ENCODE assay signal across 1 cellular context in genomic region chr6:112689184-112689858, GRCh38.
A peak's percentile ranks its signal among the peaks of the same experiment; 100 is the strongest.
TF ChIP-seq lines count a peak whose summit lies in the region.
"Not testable (repeated sequence)": the region's sequence is repeated elsewhere in the genome, so short reads cannot be mapped to it uniquely, and the experiment has no call there.

No MANE protein-coding gene starts in this region.

TF ChIP-seq in K562, 482 proteins besides CTCF, POLR2A, EP300 and RAD21:
- TF ChIP-seq, protein P1, sequence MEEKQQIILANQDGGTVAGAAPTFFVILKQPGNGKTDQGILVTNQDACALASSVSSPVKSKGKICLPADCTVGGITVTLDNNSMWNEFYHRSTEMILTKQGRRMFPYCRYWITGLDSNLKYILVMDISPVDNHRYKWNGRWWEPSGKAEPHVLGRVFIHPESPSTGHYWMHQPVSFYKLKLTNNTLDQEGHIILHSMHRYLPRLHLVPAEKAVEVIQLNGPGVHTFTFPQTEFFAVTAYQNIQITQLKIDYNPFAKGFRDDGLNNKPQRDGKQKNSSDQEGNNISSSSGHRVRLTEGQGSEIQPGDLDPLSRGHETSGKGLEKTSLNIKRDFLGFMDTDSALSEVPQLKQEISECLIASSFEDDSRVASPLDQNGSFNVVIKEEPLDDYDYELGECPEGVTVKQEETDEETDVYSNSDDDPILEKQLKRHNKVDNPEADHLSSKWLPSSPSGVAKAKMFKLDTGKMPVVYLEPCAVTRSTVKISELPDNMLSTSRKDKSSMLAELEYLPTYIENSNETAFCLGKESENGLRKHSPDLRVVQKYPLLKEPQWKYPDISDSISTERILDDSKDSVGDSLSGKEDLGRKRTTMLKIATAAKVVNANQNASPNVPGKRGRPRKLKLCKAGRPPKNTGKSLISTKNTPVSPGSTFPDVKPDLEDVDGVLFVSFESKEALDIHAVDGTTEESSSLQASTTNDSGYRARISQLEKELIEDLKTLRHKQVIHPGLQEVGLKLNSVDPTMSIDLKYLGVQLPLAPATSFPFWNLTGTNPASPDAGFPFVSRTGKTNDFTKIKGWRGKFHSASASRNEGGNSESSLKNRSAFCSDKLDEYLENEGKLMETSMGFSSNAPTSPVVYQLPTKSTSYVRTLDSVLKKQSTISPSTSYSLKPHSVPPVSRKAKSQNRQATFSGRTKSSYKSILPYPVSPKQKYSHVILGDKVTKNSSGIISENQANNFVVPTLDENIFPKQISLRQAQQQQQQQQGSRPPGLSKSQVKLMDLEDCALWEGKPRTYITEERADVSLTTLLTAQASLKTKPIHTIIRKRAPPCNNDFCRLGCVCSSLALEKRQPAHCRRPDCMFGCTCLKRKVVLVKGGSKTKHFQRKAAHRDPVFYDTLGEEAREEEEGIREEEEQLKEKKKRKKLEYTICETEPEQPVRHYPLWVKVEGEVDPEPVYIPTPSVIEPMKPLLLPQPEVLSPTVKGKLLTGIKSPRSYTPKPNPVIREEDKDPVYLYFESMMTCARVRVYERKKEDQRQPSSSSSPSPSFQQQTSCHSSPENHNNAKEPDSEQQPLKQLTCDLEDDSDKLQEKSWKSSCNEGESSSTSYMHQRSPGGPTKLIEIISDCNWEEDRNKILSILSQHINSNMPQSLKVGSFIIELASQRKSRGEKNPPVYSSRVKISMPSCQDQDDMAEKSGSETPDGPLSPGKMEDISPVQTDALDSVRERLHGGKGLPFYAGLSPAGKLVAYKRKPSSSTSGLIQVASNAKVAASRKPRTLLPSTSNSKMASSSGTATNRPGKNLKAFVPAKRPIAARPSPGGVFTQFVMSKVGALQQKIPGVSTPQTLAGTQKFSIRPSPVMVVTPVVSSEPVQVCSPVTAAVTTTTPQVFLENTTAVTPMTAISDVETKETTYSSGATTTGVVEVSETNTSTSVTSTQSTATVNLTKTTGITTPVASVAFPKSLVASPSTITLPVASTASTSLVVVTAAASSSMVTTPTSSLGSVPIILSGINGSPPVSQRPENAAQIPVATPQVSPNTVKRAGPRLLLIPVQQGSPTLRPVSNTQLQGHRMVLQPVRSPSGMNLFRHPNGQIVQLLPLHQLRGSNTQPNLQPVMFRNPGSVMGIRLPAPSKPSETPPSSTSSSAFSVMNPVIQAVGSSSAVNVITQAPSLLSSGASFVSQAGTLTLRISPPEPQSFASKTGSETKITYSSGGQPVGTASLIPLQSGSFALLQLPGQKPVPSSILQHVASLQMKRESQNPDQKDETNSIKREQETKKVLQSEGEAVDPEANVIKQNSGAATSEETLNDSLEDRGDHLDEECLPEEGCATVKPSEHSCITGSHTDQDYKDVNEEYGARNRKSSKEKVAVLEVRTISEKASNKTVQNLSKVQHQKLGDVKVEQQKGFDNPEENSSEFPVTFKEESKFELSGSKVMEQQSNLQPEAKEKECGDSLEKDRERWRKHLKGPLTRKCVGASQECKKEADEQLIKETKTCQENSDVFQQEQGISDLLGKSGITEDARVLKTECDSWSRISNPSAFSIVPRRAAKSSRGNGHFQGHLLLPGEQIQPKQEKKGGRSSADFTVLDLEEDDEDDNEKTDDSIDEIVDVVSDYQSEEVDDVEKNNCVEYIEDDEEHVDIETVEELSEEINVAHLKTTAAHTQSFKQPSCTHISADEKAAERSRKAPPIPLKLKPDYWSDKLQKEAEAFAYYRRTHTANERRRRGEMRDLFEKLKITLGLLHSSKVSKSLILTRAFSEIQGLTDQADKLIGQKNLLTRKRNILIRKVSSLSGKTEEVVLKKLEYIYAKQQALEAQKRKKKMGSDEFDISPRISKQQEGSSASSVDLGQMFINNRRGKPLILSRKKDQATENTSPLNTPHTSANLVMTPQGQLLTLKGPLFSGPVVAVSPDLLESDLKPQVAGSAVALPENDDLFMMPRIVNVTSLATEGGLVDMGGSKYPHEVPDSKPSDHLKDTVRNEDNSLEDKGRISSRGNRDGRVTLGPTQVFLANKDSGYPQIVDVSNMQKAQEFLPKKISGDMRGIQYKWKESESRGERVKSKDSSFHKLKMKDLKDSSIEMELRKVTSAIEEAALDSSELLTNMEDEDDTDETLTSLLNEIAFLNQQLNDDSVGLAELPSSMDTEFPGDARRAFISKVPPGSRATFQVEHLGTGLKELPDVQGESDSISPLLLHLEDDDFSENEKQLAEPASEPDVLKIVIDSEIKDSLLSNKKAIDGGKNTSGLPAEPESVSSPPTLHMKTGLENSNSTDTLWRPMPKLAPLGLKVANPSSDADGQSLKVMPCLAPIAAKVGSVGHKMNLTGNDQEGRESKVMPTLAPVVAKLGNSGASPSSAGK (IDR thresholded peaks at IDR 0.05) = peak; percentile 54; the same call in 1 of the 2 replicates
- not testable (repeated sequence) for TF ChIP-seq ATF1 (CRISPR knock-in tag; IDR thresholded peaks at IDR 0.05)
- TF ChIP-seq ATF1 (tag; IDR thresholded peaks at IDR 0.05) (0 out of 2 replicates have a peak, but pooled peaks have one; percentile 42), ZBTB11 (CRISPR knock-in tag; IDR thresholded peaks at IDR 0.05) (peak in 1 of 3 experiments; percentile 55; a peak in 1 of 6 replicates), ELF1 (tag; IDR thresholded peaks at IDR 0.05) (peak; percentile 55; the same call in 1 of the 2 replicates), L3MBTL2 (IDR thresholded peaks at IDR 0.05) (0 out of 2 replicates have a peak, but pooled peaks have one; percentile 46), POLR2G (IDR thresholded peaks at IDR 0.05; ENCODE audit: low read depth, low read length) (peak; percentile 40; the same call in 1 of the 2 replicates), GABPA (tag; conservative IDR thresholded peaks at IDR 0.05; ENCODE audit: low read depth) (peak; percentile 40; the same call in 1 of the 2 replicates), RBFOX2 (IDR thresholded peaks at IDR 0.05; ENCODE audit: low read depth, low read length) (peak; percentile 69), MAZ (CRISPR knock-in tag; conservative IDR thresholded peaks at IDR 0.05 in 1 of 2, IDR thresholded peaks at IDR 0.05 in 1 of 2) (peak in 1 of 2 experiments; percentile 5; a peak in 1 of 4 replicates), PHF8 (IDR thresholded peaks at IDR 0.05; ENCODE audit: borderline replicate concordance, low read length) (peak; percentile 26; the same call in 1 of the 2 replicates), SAFB (IDR thresholded peaks at IDR 0.05; ENCODE audit: borderline replicate concordance, low read depth, low read length) (peak; percentile 70; the same call in 1 of the 2 replicates), NRF1 (conservative IDR thresholded peaks at IDR 0.05 in 1 of 2, IDR thresholded peaks at IDR 0.05 in 1 of 2) (peak; percentile 47 to 55; a peak in 3 of 4 replicates)
- TF ChIP-seq, protein P2, sequence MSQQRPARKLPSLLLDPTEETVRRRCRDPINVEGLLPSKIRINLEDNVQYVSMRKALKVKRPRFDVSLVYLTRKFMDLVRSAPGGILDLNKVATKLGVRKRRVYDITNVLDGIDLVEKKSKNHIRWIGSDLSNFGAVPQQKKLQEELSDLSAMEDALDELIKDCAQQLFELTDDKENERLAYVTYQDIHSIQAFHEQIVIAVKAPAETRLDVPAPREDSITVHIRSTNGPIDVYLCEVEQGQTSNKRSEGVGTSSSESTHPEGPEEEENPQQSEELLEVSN (IDR thresholded peaks at IDR 0.05; ENCODE audit: borderline replicate concordance in 1 of 2, extremely low read depth in 1 of 2, insufficient read depth in 1 of 2, insufficient read length in 1 of 2, low read depth in 1 of 2, low read length in 1 of 2, poor library complexity in 1 of 2, severe bottlenecking in 1 of 2) = peak in 1 of 2 experiments; percentile 84
